In the genomic region with DNA sequence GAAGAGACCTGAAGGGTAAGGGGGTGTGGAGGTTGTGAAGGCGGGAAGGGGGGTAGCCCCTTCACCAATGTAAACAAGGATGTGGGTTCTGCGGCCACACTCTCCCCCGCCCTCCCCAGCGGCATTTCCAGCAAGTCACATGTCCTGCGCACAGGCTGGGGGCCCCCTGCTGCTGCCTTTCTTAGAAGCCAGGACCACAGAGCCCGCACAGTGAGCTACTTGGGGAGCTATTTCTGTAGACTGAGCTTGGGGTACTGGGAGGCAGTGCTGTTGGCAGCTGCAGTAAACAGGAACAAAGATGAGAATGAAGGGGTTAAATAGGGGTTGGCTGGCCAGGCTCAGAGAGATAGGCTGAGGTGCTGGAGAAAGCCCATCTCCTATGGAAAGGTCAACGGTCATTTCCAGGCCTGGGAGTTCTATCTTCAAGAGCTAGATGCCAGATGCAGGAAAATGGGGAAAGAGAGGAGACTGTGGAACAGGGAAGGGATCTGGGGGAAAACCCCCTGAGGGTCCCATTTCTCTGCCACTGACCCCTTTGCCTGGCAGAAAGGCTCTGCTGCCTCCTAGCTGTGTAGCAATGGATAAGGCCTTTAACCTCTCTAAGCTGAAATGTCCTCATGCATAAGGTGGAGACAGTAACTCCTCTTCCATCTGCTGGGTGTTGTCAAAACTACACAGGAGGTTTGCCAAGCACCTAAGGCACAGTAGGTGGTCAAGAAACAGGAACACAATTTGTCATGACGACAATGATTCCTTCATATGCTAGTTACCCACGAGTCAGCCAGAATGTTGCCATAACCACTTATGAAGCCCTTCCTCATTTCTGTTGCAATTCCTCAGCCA, we compare ENCODE assay signal across 9 cellular contexts.
DNase-seq lines count a peak whose midpoint lies in the region; ATAC-seq lines count a peak whose summit lies in the region.
"Had no signal": no experiment of that assay in that cellular context is flagged by ENCODE, and none has a peak within 500 bp of the region (broad histone marks: within the 10 kb centered on the region; RNA-seq: fewer than 3 reads in every experiment).

No MANE protein-coding gene starts in this region.

- ATAC-seq in GM21529 (IDR thresholded peaks at IDR 0.05; ENCODE audit: unreplicated experiment), result peak; percentile 59

- H3K36me3 ChIP-seq in KOPT-K1 (ENCODE audit: insufficient read depth, low read length), result peaks cover 36% of the 10 kb centered on the region

- no peaks in the 10 kb centered on the region for H3K9me3 ChIP-seq in KOPT-K1 (ENCODE audit: insufficient read depth, low read length, poor library complexity, severe bottlenecking)

- peak overlapping the region; percentile 49 for H3K27ac ChIP-seq in KOPT-K1 (ENCODE audit: low read depth, low read length, poor library complexity, severe bottlenecking)
- H3K27ac ChIP-seq: parathyroid adenoma had no signal

- peak; percentile 3 for DNase-seq in ELR (ENCODE audit: low read depth)
- DNase-seq in activated CD8-positive, alpha-beta memory T cell treated with anti-CD3 and anti-CD28 coated beads for 1 hour (ENCODE audit: extremely low read depth in 1 of 2, low read depth in 1 of 2), result peak; percentile 67 to 78
- DNase-seq in fibroblast of peridontal ligament (ENCODE audit: extremely low read depth), result peak; percentile 24
- DNase-seq in stimulated activated CD4-positive, alpha-beta T cell treated with anti-CD3 and anti-CD28 coated beads, Interleukin-15, amount 100 ng/mL, for 1 hour (ENCODE audit: low read depth in 1 of 2, low spot score in 1 of 2), result peak; percentile 70 to 78
- DNase-seq in DMS53 treated with DMSO at 0.1 percent for 48 hours (lab: John Stamatoyannopoulos, UW; ENCODE audit: unreplicated experiment), result no peak
- DNase-seq in NCI-H526 treated with DMSO at 0.1 percent for 48 hours (lab: John Stamatoyannopoulos, UW), result no peak

Comparison
In these comparisons a context has a peak if more than half of its experiments do, and no peak if none do; other contexts are left out.
1. DNase-seq: peak in ELR (single experiment), activated CD8-positive, alpha-beta memory T cell treated with anti-CD3 and anti-CD28 coated beads for 1 hour (2 of 2), fibroblast of peridontal ligament (single experiment) and stimulated activated CD4-positive, alpha-beta T cell treated with anti-CD3 and anti-CD28 coated beads, Interleukin-15, amount 100 ng/mL, for 1 hour (2 of 2); none in DMS53 treated with DMSO at 0.1 percent for 48 hours (single experiment) and NCI-H526 treated with DMSO at 0.1 percent for 48 hours (single experiment).